In the genomic region with DNA sequence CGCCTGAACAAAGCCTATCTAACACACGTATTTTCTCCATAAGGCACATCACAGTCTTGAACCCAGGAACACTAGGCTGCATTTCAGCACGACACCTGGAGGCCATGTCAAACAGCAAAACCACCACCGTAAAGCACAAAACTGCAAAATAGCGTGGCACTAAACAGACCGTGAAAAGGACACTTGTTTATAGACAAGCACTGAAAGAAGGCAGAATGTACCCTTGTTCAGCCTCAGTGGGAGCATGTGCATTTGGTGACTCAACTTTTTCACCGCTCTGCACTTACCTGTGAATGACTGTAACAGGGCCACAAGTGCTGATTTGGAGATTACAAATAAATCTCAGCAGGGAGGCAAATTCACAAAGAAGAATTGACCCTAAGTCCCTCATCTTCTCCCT, we compare ENCODE assay signal across 16 cellular contexts.
DNase-seq lines count a peak whose midpoint lies in the region; ATAC-seq and TF ChIP-seq lines count a peak whose summit lies in the region.
"Had no signal": no experiment of that assay in that cellular context is flagged by ENCODE, and none has a peak within 500 bp of the region (broad histone marks: within the 10 kb centered on the region; RNA-seq: fewer than 3 reads in every experiment).

No MANE protein-coding gene starts in this region.

- H3K4me3 ChIP-seq in endodermal cell (ENCODE audit: low read length) (no peak overlapping the region), uterus (no peak overlapping the region), SJCRH30 (no peak overlapping the region), hepatocyte (no peak overlapping the region)
- H3K4me3 ChIP-seq: BLaER1 treated with 17β-estradiol and CSF1 and Interleukin-3, amounts not matched to agents 10 nM and 100 nM; HAP-1 had no signal

- peak; percentile 7 for DNase-seq in DMS79 (lab: John Stamatoyannopoulos, UW)
- DNase-seq in NCI-H345 (lab: John Stamatoyannopoulos, UW), result peak; percentile 16
- DNase-seq in endodermal cell, result peak; percentile 28
- no peak for DNase-seq in naive B cell
- DNase-seq in uterus, result no peak
- DNase-seq in SJCRH30, result no peak
- no peak for DNase-seq in hepatocyte (ENCODE audit: low spot score)
- DNase-seq: 8988T; Calu3; CD8-positive, alpha-beta T cell; DMS53; GF-D8 had no signal

- H3K4me1 ChIP-seq in endodermal cell (ENCODE audit: control insufficient read depth, insufficient read depth, low read length) (no peaks in the 10 kb centered on the region), uterus (no peaks in the 10 kb centered on the region), SJCRH30 (no peaks in the 10 kb centered on the region), hepatocyte (ENCODE audit: insufficient read depth) (no peaks in the 10 kb centered on the region)
- H3K4me1 ChIP-seq: HAP-1 had no signal

- H3K9me3 Mint-ChIP-seq in endodermal cell (no peaks in the 10 kb centered on the region), naive B cell (no peaks in the 10 kb centered on the region)

- H3K27ac ChIP-seq in endodermal cell (ENCODE audit: low read depth, low read length), result no peak overlapping the region
- H3K27ac ChIP-seq in uterus, result no peak overlapping the region
- no peak overlapping the region for H3K27ac ChIP-seq in SJCRH30
- no peak overlapping the region for H3K27ac ChIP-seq in hepatocyte
- H3K27ac ChIP-seq: BLaER1 treated with 17β-estradiol and CSF1 and Interleukin-3, amounts not matched to agents 10 nM and 100 nM; HL-60 had no signal

- H3K27ac Mint-ChIP-seq in endodermal cell (no peak overlapping the region), naive B cell (peak overlapping the region in 4 of 6 donors; percentile 19 to 79 (median 64))
- H3K27ac Mint-ChIP-seq: CD8-positive, alpha-beta T cell had no signal

- 95 to 100% methylated on average over 5 to 7 of the region's 7 CpGs for WGBS in endodermal cell (ENCODE audit: insufficient coverage in 1 of 2, insufficient read length in 1 of 2), 2 experiments
- 90% methylated on average over 7 of the region's 7 CpGs for WGBS in hepatocyte (ENCODE audit: low lambda C conversion rate, missing lambda C conversion rate)

- no peaks in the 10 kb centered on the region for H3K9me2 ChIP-seq in hepatocyte (replicated peaks; ENCODE audit: insufficient read depth)

- H3K4me1 Mint-ChIP-seq in endodermal cell (no peaks in the 10 kb centered on the region), naive B cell (peaks cover 34 to 56% (median 40%) of the 10 kb centered on the region in 3 donors)

- intact Hi-C loops in uterus (cut with DNase I; ENCODE audit: low total_unique reads), result no loop called here

- H3K36me3 Mint-ChIP-seq in endodermal cell (ENCODE audit: low read depth) (no peaks in the 10 kb centered on the region), naive B cell (peaks cover 0 to 5% of the 10 kb centered on the region in 2 donors)
- H3K36me3 Mint-ChIP-seq: CD8-positive, alpha-beta T cell had no signal

- H3K9ac ChIP-seq in endodermal cell (ENCODE audit: extremely low read depth, low read length, poor library complexity, severe bottlenecking), result no peak overlapping the region
- H3K9ac ChIP-seq: BLaER1 treated with 17β-estradiol and CSF1 and Interleukin-3, amounts not matched to agents 10 nM and 100 nM had no signal

- H2AFZ ChIP-seq in hepatocyte, result no peak overlapping the region

- ATAC-seq in naive B cell (ENCODE audit: low read depth in 2 of 2) (peak; percentile 14 to 23), HG02571 (IDR thresholded peaks at IDR 0.05; ENCODE audit: unreplicated experiment) (no peak)
- ATAC-seq: CD8-positive, alpha-beta T cell had no signal

- no peaks in the 10 kb centered on the region for H3K79me2 ChIP-seq in hepatocyte

- H3K27me3 ChIP-seq in endodermal cell (ENCODE audit: control insufficient read depth, insufficient read depth, low read length, poor library complexity, severe bottlenecking), result no peaks in the 10 kb centered on the region
- H3K27me3 ChIP-seq in uterus, result no peaks in the 10 kb centered on the region
- 0 out of 2 replicates have a peak, but pooled peaks cover 6% of the 10 kb centered on the region for H3K27me3 ChIP-seq in SJCRH30
- H3K27me3 ChIP-seq in hepatocyte, result no peaks in the 10 kb centered on the region
- H3K27me3 ChIP-seq: BLaER1 treated with 17β-estradiol and CSF1 and Interleukin-3, amounts not matched to agents 10 nM and 100 nM had no signal

- no peak overlapping the region for H3K4me2 ChIP-seq in hepatocyte
- H3K4me2 ChIP-seq: BLaER1 treated with 17β-estradiol and CSF1 and Interleukin-3, amounts not matched to agents 10 nM and 100 nM had no signal

- H3K4me3 Mint-ChIP-seq in endodermal cell (no peak overlapping the region), naive B cell (peak overlapping the region in 5 of 8 donors; percentile 16 to 72 (median 53))
- H3K4me3 Mint-ChIP-seq: CD8-positive, alpha-beta T cell had no signal

- no peaks in the 10 kb centered on the region for H3K9me3 ChIP-seq in endodermal cell (ENCODE audit: control insufficient read depth, low read length)
- H3K9me3 ChIP-seq in uterus, result no peaks in the 10 kb centered on the region
- no peaks in the 10 kb centered on the region for H3K9me3 ChIP-seq in SJCRH30 (replicated peaks)
- H3K9me3 ChIP-seq in hepatocyte (ENCODE audit: low read depth), result no peaks in the 10 kb centered on the region

- H3K36me3 ChIP-seq in endodermal cell (ENCODE audit: control insufficient read depth, insufficient read depth, low read length) (no peaks in the 10 kb centered on the region), uterus (no peaks in the 10 kb centered on the region), SJCRH30 (no peaks in the 10 kb centered on the region), hepatocyte (replicated peaks; ENCODE audit: insufficient read depth, low read depth) (no peaks in the 10 kb centered on the region)
- H3K36me3 ChIP-seq: BLaER1 treated with 17β-estradiol and CSF1 and Interleukin-3, amounts not matched to agents 10 nM and 100 nM; HAP-1 had no signal

- no peak for TF ChIP-seq POLR2A in uterus (IDR thresholded peaks at IDR 0.05)

- H3K27me3 Mint-ChIP-seq in endodermal cell (ENCODE audit: insufficient read depth) (peaks cover 13% of the 10 kb centered on the region), naive B cell (peaks cover 0 to 4% (median 0%) of the 10 kb centered on the region in 3 donors)

- TF ChIP-seq CTCF in endodermal cell (conservative IDR thresholded peaks at IDR 0.05) (no peak), uterus (IDR thresholded peaks at IDR 0.05) (no peak), hepatocyte (IDR thresholded peaks at IDR 0.05; ENCODE audit: poor library complexity) (no peak)

- no peaks in the 10 kb centered on the region for H4K20me1 ChIP-seq in hepatocyte (ENCODE audit: insufficient read depth, poor library complexity, severe bottlenecking)
- H4K20me1 ChIP-seq: BLaER1 treated with 17β-estradiol and CSF1 and Interleukin-3, amounts not matched to agents 10 nM and 100 nM had no signal

Comparison
In these comparisons a context has a peak if more than half of its experiments do, and no peak if none do; other contexts are left out.
1. DNase-seq: peak in DMS79 (single experiment), NCI-H345 (single experiment) and endodermal cell (single experiment); none in naive B cell (single experiment), uterus (0 of 2), SJCRH30 (0 of 2) and hepatocyte (single experiment).